1 cellular context compared by ENCODE assay signal in the genomic region with DNA sequence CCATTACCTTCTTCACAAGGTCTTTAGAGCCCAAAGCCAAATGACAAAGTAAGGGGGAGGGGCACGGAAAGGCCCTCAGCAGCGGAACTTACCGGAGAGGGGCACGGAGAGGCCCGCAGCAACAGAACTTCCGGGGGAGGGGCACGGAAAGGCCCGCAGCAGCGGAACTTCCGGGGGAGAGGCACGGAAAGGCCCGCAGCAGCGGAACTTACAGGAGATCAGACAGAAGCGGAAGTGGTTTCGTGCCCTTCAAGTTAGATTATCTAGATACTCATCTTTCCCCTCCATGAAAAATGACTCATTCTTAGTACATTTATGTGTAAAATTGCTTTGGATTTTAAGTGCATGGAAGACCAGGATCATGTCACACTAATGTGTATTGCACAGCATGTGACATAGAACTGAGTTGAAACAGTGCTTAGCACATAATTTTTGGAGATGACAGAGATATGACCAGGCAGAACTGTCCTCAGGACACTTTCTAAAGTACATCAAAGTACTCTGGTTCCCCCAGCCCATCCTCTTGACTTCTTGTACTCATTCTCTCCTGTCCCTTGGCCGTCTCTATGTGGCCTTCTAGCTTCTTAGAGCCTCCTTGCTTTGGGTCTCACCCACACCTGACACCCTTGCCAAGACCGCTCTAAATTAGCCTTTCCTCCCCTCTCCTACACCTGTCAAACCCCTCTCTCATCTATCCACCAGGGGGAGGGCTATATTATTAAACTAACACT.
TF ChIP-seq lines count a peak whose summit lies in the region.

No MANE protein-coding gene starts in this region.

TF ChIP-seq in HepG2, 621 proteins besides CTCF, POLR2A, EP300 and RAD21 (continued from another document and continues in another):
- TF ChIP-seq TFE3 (CRISPR knock-in tag; IDR thresholded peaks at IDR 0.05) (no peak), ZFP82 (CRISPR knock-in tag; IDR thresholded peaks at IDR 0.05; ENCODE audit: borderline replicate concordance) (no peak), RBFOX2 (IDR thresholded peaks at IDR 0.05; ENCODE audit: low read depth, low read length) (0 out of 2 replicates have a peak, but pooled peaks have one; percentile 21), ATF7-NPFF (CRISPR knock-in tag; IDR thresholded peaks at IDR 0.05; ENCODE audit: low read depth) (no peak), NFYC (CRISPR knock-in tag; IDR thresholded peaks at IDR 0.05) (no peak), KDM2A (CRISPR knock-in tag; IDR thresholded peaks at IDR 0.05; ENCODE audit: borderline replicate concordance, low read depth) (no peak; the same call in 1 of the 2 replicates), NPAS2 (CRISPR knock-in tag; IDR thresholded peaks at IDR 0.05; ENCODE audit: borderline replicate concordance) (no peak), ZNF747 (CRISPR knock-in tag; IDR thresholded peaks at IDR 0.05; ENCODE audit: borderline replicate concordance) (no peak), ZSCAN30 (CRISPR knock-in tag; IDR thresholded peaks at IDR 0.05) (no peak), POLR2G (IDR thresholded peaks at IDR 0.05; ENCODE audit: low read depth, low read length) (peak; percentile 61), ZNF281 (CRISPR knock-in tag; IDR thresholded peaks at IDR 0.05; ENCODE audit: borderline replicate concordance) (peak; percentile 66), EHMT2 (IDR thresholded peaks at IDR 0.05; ENCODE audit: borderline replicate concordance, low read depth, low read length) (no peak), ZFP36L2 (CRISPR knock-in tag; IDR thresholded peaks at IDR 0.05) (no peak), KDM3A (CRISPR knock-in tag; IDR thresholded peaks at IDR 0.05; ENCODE audit: low read depth) (no peak), RCOR2 (CRISPR knock-in tag; IDR thresholded peaks at IDR 0.05) (no peak), ZMAT3 (CRISPR knock-in tag; conservative IDR thresholded peaks at IDR 0.05) (no peak), NR2C2 (CRISPR knock-in tag; IDR thresholded peaks at IDR 0.05; ENCODE audit: borderline replicate concordance) (0 out of 2 replicates have a peak, but pooled peaks have one; percentile 26), GABPB1 (CRISPR knock-in tag; IDR thresholded peaks at IDR 0.05) (peak; percentile 93), TBX3 (IDR thresholded peaks at IDR 0.05; ENCODE audit: borderline replicate concordance) (no peak), U2AF1 (optimal IDR thresholded peaks at IDR 0.05; ENCODE audit: low read depth, low read length) (no peak), RNF219 (CRISPR knock-in tag; IDR thresholded peaks at IDR 0.05) (no peak), BORCS8-MEF2B (CRISPR knock-in tag; IDR thresholded peaks at IDR 0.05) (no peak), MYNN (CRISPR knock-in tag; IDR thresholded peaks at IDR 0.05; ENCODE audit: low read depth) (no peak), HES4 (CRISPR knock-in tag; IDR thresholded peaks at IDR 0.05; ENCODE audit: borderline replicate concordance) (no peak), ZNF224 (CRISPR knock-in tag; IDR thresholded peaks at IDR 0.05) (no peak), HIVEP1 (CRISPR knock-in tag; IDR thresholded peaks at IDR 0.05) (no peak), HOXA9 (CRISPR knock-in tag; IDR thresholded peaks at IDR 0.05; ENCODE audit: borderline replicate concordance) (no peak), ATF7 (IDR thresholded peaks at IDR 0.05) (no peak), ATF7 (CRISPR knock-in tag; IDR thresholded peaks at IDR 0.05) (no peak), ZNF879 (CRISPR knock-in tag; IDR thresholded peaks at IDR 0.05) (no peak), ZNF788 (CRISPR knock-in tag; IDR thresholded peaks at IDR 0.05; ENCODE audit: borderline replicate concordance) (no peak), TAF1 (CRISPR knock-in tag; IDR thresholded peaks at IDR 0.05) (0 out of 2 replicates have a peak, but pooled peaks have one; percentile 18), ZUFSP (CRISPR knock-in tag; IDR thresholded peaks at IDR 0.05; ENCODE audit: borderline replicate concordance) (no peak), ZKSCAN8 (CRISPR knock-in tag; IDR thresholded peaks at IDR 0.05; ENCODE audit: borderline replicate concordance) (no peak), RBM39 (IDR thresholded peaks at IDR 0.05; ENCODE audit: low read depth, low read length, poor library complexity, severe bottlenecking) (no peak)
- TF ChIP-seq, protein P1, sequence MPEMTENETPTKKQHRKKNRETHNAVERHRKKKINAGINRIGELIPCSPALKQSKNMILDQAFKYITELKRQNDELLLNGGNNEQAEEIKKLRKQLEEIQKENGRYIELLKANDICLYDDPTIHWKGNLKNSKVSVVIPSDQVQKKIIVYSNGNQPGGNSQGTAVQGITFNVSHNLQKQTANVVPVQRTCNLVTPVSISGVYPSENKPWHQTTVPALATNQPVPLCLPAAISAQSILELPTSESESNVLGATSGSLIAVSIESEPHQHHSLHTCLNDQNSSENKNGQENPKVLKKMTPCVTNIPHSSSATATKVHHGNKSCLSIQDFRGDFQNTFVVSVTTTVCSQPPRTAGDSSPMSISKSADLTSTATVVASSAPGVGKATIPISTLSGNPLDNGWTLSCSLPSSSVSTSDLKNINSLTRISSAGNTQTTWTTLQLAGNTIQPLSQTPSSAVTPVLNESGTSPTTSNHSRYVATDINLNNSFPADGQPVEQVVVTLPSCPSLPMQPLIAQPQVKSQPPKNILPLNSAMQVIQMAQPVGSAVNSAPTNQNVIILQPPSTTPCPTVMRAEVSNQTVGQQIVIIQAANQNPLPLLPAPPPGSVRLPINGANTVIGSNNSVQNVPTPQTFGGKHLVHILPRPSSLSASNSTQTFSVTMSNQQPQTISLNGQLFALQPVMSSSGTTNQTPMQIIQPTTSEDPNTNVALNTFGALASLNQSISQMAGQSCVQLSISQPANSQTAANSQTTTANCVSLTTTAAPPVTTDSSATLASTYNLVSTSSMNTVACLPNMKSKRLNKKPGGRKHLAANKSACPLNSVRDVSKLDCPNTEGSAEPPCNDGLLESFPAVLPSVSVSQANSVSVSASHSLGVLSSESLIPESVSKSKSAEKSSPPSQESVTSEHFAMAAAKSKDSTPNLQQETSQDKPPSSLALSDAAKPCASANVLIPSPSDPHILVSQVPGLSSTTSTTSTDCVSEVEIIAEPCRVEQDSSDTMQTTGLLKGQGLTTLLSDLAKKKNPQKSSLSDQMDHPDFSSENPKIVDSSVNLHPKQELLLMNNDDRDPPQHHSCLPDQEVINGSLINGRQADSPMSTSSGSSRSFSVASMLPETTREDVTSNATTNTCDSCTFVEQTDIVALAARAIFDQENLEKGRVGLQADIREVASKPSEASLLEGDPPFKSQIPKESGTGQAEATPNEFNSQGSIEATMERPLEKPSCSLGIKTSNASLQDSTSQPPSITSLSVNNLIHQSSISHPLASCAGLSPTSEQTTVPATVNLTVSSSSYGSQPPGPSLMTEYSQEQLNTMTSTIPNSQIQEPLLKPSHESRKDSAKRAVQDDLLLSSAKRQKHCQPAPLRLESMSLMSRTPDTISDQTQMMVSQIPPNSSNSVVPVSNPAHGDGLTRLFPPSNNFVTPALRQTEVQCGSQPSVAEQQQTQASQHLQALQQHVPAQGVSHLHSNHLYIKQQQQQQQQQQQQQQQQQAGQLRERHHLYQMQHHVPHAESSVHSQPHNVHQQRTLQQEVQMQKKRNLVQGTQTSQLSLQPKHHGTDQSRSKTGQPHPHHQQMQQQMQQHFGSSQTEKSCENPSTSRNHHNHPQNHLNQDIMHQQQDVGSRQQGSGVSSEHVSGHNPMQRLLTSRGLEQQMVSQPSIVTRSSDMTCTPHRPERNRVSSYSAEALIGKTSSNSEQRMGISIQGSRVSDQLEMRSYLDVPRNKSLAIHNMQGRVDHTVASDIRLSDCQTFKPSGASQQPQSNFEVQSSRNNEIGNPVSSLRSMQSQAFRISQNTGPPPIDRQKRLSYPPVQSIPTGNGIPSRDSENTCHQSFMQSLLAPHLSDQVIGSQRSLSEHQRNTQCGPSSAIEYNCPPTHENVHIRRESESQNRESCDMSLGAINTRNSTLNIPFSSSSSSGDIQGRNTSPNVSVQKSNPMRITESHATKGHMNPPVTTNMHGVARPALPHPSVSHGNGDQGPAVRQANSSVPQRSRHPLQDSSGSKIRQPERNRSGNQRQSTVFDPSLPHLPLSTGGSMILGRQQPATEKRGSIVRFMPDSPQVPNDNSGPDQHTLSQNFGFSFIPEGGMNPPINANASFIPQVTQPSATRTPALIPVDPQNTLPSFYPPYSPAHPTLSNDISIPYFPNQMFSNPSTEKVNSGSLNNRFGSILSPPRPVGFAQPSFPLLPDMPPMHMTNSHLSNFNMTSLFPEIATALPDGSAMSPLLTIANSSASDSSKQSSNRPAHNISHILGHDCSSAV (CRISPR knock-in tag; IDR thresholded peaks at IDR 0.05; ENCODE audit: borderline replicate concordance): no peak
- TF ChIP-seq, protein P2, sequence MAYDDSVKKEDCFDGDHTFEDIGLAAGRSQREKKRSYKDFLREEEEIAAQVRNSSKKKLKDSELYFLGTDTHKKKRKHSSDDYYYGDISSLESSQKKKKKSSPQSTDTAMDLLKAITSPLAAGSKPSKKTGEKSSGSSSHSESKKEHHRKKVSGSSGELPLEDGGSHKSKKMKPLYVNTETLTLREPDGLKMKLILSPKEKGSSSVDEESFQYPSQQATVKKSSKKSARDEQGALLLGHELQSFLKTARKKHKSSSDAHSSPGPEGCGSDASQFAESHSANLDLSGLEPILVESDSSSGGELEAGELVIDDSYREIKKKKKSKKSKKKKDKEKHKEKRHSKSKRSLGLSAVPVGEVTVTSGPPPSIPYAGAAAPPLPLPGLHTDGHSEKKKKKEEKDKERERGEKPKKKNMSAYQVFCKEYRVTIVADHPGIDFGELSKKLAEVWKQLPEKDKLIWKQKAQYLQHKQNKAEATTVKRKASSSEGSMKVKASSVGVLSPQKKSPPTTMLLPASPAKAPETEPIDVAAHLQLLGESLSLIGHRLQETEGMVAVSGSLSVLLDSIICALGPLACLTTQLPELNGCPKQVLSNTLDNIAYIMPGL (CRISPR knock-in tag; IDR thresholded peaks at IDR 0.05; ENCODE audit: borderline replicate concordance in 1 of 2, low read depth in 1 of 2): 0 out of 4 replicates have a peak, but pooled peaks of 1 of the 2 experiments have one; percentile 12
- TF ChIP-seq, protein P3, sequence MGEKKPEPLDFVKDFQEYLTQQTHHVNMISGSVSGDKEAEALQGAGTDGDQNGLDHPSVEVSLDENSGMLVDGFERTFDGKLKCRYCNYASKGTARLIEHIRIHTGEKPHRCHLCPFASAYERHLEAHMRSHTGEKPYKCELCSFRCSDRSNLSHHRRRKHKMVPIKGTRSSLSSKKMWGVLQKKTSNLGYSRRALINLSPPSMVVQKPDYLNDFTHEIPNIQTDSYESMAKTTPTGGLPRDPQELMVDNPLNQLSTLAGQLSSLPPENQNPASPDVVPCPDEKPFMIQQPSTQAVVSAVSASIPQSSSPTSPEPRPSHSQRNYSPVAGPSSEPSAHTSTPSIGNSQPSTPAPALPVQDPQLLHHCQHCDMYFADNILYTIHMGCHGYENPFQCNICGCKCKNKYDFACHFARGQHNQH (CRISPR knock-in tag; IDR thresholded peaks at IDR 0.05): 0 out of 2 replicates have a peak, but pooled peaks have one; percentile 50
